Comparison of ENCODE assay signal across 27 cellular contexts in genomic region chr2:21356857-21357255, GRCh38.
"Had no signal": no experiment of that assay in that cellular context is flagged by ENCODE, and none has a peak within 500 bp of the region (broad histone marks: within the 10 kb centered on the region; RNA-seq: fewer than 3 reads in every experiment).

No MANE protein-coding gene starts in this region.

- H3K27ac ChIP-seq: colonic mucosa, epithelial cell of prostate, esophagus squamous epithelium, gastroesophageal sphincter, heart left ventricle, hepatocyte, left lung, lower lobe of right lung had no signal

- H3K79me2 ChIP-seq: hepatocyte had no signal

- H3K9me3 ChIP-seq: colonic mucosa, esophagus squamous epithelium, gastroesophageal sphincter, left lung, lower lobe of right lung, mucosa of descending colon had no signal

- H3K4me1 Mint-ChIP-seq: immature natural killer cell, memory B cell, naive B cell had no signal

- H3K4me1 ChIP-seq: colonic mucosa, esophagus squamous epithelium, gastroesophageal sphincter, heart left ventricle, left lung, lower lobe of right lung had no signal

- H2AFZ ChIP-seq: hepatocyte had no signal

- DNase-seq: colonic mucosa; cortex of kidney; effector CD8-positive, alpha-beta T cell; effector memory CD8-positive, alpha-beta T cell; endodermal cell; erythroblast; esophagus squamous epithelium; foreskin fibroblast; heart left ventricle; hypothalamus; immature natural killer cell; islet precursor cell; kidney; kidney glomerular epithelial cell; left cardiac atrium; left lung; left ventricle myocardium superior; lower lobe of right lung; mucosa of descending colon; naive B cell had no signal

- H3K4me2 ChIP-seq: hepatocyte had no signal

- H3K4me3 Mint-ChIP-seq: dendritic cell treated with granulocyte-macrophage colony-stimulating factor and Interleukin-4, amounts not matched to agents 40 ng/mL and 50 ng/mL, for 4 days; effector memory CD8-positive, alpha-beta T cell; endodermal cell; immature natural killer cell; memory B cell; mesothelial cell of epicardium; naive B cell had no signal

- H3K9me3 Mint-ChIP-seq: dendritic cell treated with granulocyte-macrophage colony-stimulating factor and Interleukin-4, amounts not matched to agents 40 ng/mL and 50 ng/mL, for 4 days; memory B cell had no signal

- H3K27me3 ChIP-seq: colonic mucosa, esophagus squamous epithelium, gastroesophageal sphincter, hepatocyte, left lung had no signal

- ATAC-seq: effector memory CD8-positive, alpha-beta T cell; esophagus mucosa; gastroesophageal sphincter; heart left ventricle; left cardiac atrium; left lung; left ventricle myocardium superior; lower lobe of right lung; mucosa of descending colon had no signal

- H3K27ac Mint-ChIP-seq: dendritic cell treated with granulocyte-macrophage colony-stimulating factor and Interleukin-4, amounts not matched to agents 40 ng/mL and 50 ng/mL, for 4 days; effector memory CD8-positive, alpha-beta T cell; immature natural killer cell; memory B cell; naive B cell had no signal

- H3K27me3 Mint-ChIP-seq: effector memory CD8-positive, alpha-beta T cell; naive B cell had no signal

- H3K36me3 Mint-ChIP-seq: immature natural killer cell, memory B cell, mesothelial cell of epicardium, naive B cell had no signal

- H3K36me3 ChIP-seq: colonic mucosa, esophagus squamous epithelium, gastroesophageal sphincter, heart left ventricle, left lung, lower lobe of right lung had no signal

- H3K4me3 ChIP-seq: colonic mucosa, esophagus squamous epithelium, gastroesophageal sphincter, heart left ventricle, hepatocyte, left lung, lower lobe of right lung, mucosa of descending colon had no signal
